ENCODE assay signal across 8 cellular contexts in the genomic region with DNA sequence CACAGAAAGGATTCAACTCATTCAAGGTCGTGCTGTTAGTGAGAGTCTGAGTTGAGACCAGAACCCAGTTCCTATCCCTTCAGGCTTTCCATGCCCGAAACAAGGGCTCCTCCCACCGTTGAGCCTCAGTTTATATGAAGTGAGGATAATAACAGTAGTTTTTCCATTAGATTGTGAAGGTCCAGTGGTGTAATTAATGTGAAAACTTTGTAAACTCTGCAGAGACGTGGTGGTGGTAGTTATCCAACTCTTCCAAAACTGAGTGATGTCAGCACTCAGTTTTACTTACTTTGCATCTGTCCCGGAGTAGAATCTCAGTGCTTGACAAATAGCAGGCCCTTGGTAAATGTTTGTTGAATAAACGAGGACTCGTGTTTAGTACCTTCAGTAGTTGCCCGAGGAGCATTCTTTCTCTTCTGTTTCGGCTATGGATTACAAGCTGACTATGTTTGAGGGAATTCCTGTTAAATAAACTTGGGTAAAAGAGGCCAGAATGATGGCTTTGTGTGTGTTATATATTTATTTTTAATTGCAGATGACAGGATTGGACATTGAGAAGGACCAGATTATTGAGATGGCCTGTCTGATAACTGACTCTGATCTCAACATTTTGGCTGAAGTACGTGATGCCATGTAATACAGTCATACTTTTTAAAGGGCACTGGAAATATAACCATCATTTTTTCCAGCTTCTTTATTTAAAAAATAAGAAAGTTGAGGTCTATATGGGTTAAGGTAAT. TPM values are rescaled to one million over a fixed set of nuclear protein-coding genes. Genes with fewer than 3 reads are reported as not detected.
DNase-seq lines count a peak whose midpoint lies in the region; ATAC-seq lines count a peak whose summit lies in the region.

No MANE protein-coding gene starts in this region.

- H3K4me3 ChIP-seq in ectodermal cell (ENCODE audit: insufficient read depth, low read depth, low read length) (peak overlapping the region; percentile 62), mucosa of stomach (ENCODE audit: low read length) (peak overlapping the region; percentile 96)

- no peaks in the 10 kb centered on the region for H3K36me3 ChIP-seq in ectodermal cell (ENCODE audit: control insufficient read depth, insufficient read depth, low read length)
- no peaks in the 10 kb centered on the region for H3K36me3 ChIP-seq in mucosa of stomach (ENCODE audit: control insufficient read depth, insufficient read depth, low read length)

- ATAC-seq in HG02884 (IDR thresholded peaks at IDR 0.05; ENCODE audit: unreplicated experiment) (no peak), GM18907 (IDR thresholded peaks at IDR 0.05; ENCODE audit: unreplicated experiment) (no peak)

- peak overlapping the region; percentile 88 for H3K9ac ChIP-seq in mucosa of stomach (ENCODE audit: low read length)

- no peaks in the 10 kb centered on the region for H3K9me3 ChIP-seq in ectodermal cell (ENCODE audit: control insufficient read depth, low read length)
- no peaks in the 10 kb centered on the region for H3K9me3 ChIP-seq in mucosa of stomach (ENCODE audit: control insufficient read depth, low read length)

- 16 to 19% methylated on average over 10 of the region's 10 CpGs for WGBS in ectodermal cell, 2 experiments

- no peak overlapping the region for H3K27ac ChIP-seq in ectodermal cell (ENCODE audit: insufficient read depth, low read depth, low read length, poor library complexity, severe bottlenecking)

- H3K4me1 ChIP-seq in ectodermal cell (ENCODE audit: control insufficient read depth, insufficient read depth, low read length) = no peaks in the 10 kb centered on the region
- peaks cover 16% of the 10 kb centered on the region for H3K4me1 ChIP-seq in mucosa of stomach (ENCODE audit: control insufficient read depth, insufficient read depth, low read length)

- DNase-seq in EH (ENCODE audit: low read depth) = peak; percentile 70
- DNase-seq in NCI-H69 (lab: John Stamatoyannopoulos, UW) = peak; percentile 52
- no peak for DNase-seq in stimulated activated CD4-positive, alpha-beta T cell treated with anti-CD3 and anti-CD28 coated beads, Interleukin-15, amount 100 ng/mL, for 24 hours
- no peak for DNase-seq in stimulated activated naive CD4-positive, alpha-beta T cell treated with Interleukin-2 at 50 U/mL for 16 hours (lab: John Stamatoyannopoulos, UW)

- H3K27me3 ChIP-seq in ectodermal cell (ENCODE audit: control insufficient read depth, insufficient read depth, low read length, poor library complexity, severe bottlenecking) (no peaks in the 10 kb centered on the region), mucosa of stomach (ENCODE audit: control insufficient read depth, insufficient read depth, low read length) (no peaks in the 10 kb centered on the region)

RNA-seq across cellular contexts. Expression of a gene that starts 1.0 kb away (rescaled TPM):
- polyA plus RNA-seq in ectodermal cell (2013, experiment 1 of 4) = 50.6 TPM
- polyA plus RNA-seq in ectodermal cell (2013, experiment 2 of 4) = 58.8 TPM
- polyA plus RNA-seq in ectodermal cell (2013, experiment 3 of 4) = 55.9 TPM
- polyA plus RNA-seq in ectodermal cell (2013, experiment 4 of 4) = 61.8 TPM

RNA-seq across cellular contexts. Expression of a gene that starts 39.8 kb away (rescaled TPM):
- polyA plus RNA-seq in ectodermal cell (2013, experiment 1 of 4) = 38.3 TPM
- polyA plus RNA-seq in ectodermal cell (2013, experiment 2 of 4) = 43.9 TPM
- 34.0 TPM for polyA plus RNA-seq in ectodermal cell (2013, experiment 3 of 4)
- polyA plus RNA-seq in ectodermal cell (2013, experiment 4 of 4) = 35.7 TPM

RNA-seq across cellular contexts. Expression of a gene that starts 40.0 kb away (rescaled TPM):
- polyA plus RNA-seq in ectodermal cell (2013, experiment 1 of 4) = 8.1 TPM
- 7.0 TPM for polyA plus RNA-seq in ectodermal cell (2013, experiment 2 of 4)
- 5.8 TPM for polyA plus RNA-seq in ectodermal cell (2013, experiment 3 of 4)
- 7.8 TPM for polyA plus RNA-seq in ectodermal cell (2013, experiment 4 of 4)

Comparison
In these comparisons a context has a peak if more than half of its experiments do, and no peak if none do; other contexts are left out.
1. DNase-seq: peak in EH (single experiment) and NCI-H69 (single experiment); none in stimulated activated CD4-positive, alpha-beta T cell treated with anti-CD3 and anti-CD28 coated beads, Interleukin-15, amount 100 ng/mL, for 24 hours (single experiment) and stimulated activated naive CD4-positive, alpha-beta T cell treated with Interleukin-2 at 50 U/mL for 16 hours (single experiment).